In genomic region chr10:71840177-71840711, GRCh38 we compare ENCODE assay signal across 8 cellular contexts. TPM values are rescaled to one million over a fixed set of nuclear protein-coding genes. Genes with fewer than 3 reads are reported as not detected.
DNase-seq lines count a peak whose midpoint lies in the region; ATAC-seq and TF ChIP-seq lines count a peak whose summit lies in the region.

No MANE protein-coding gene starts in this region.

- H3K4me1 Mint-ChIP-seq in CD4-positive, alpha-beta memory T cell = peaks cover 50 to 84% (median 67%) of the 10 kb centered on the region in 4 donors
- H3K4me1 Mint-ChIP-seq in CD4-positive, alpha-beta T cell (ENCODE audit: low read depth) = peaks cover 81% of the 10 kb centered on the region

- H3K27ac Mint-ChIP-seq in CD4-positive, alpha-beta memory T cell = peak overlapping the region in 1 of 7 donors; percentile 8
- H3K27ac Mint-ChIP-seq in CD4-positive, alpha-beta T cell = no peak overlapping the region

- H3K27me3 Mint-ChIP-seq in CD4-positive, alpha-beta memory T cell = no peaks in the 10 kb centered on the region
- no peaks in the 10 kb centered on the region for H3K27me3 Mint-ChIP-seq in CD4-positive, alpha-beta T cell

- TF ChIP-seq POLR2A in breast epithelium (IDR thresholded peaks at IDR 0.05) = no peak

- H3K27me3 ChIP-seq in breast epithelium = no peaks in the 10 kb centered on the region
- no peaks in the 10 kb centered on the region for H3K27me3 ChIP-seq in CD4-positive, alpha-beta memory T cell (ENCODE audit: insufficient read depth, low read length)
- no peaks in the 10 kb centered on the region for H3K27me3 ChIP-seq in CD4-positive, alpha-beta T cell (ENCODE audit: control insufficient read depth, insufficient read depth, low read length)

- H3K27ac ChIP-seq in breast epithelium (peak overlapping the region; percentile 26 to 45), substantia nigra (ENCODE audit: low read depth, low read length, poor library complexity, severe bottlenecking) (peak overlapping the region; percentile 74)
- H3K27ac ChIP-seq in CD4-positive, alpha-beta memory T cell (ENCODE audit: low read depth, low read length) = no peak overlapping the region
- H3K27ac ChIP-seq in CD4-positive, alpha-beta T cell (ENCODE audit: low read depth, low read length) = no peak overlapping the region

- no peaks in the 10 kb centered on the region for H3K9me3 Mint-ChIP-seq in CD4-positive, alpha-beta memory T cell
- no peaks in the 10 kb centered on the region for H3K9me3 Mint-ChIP-seq in CD4-positive, alpha-beta T cell

- in situ Hi-C loops in G401 (cut with HindIII; ENCODE audit: low sequenced_read_pairs) = no loop called here

- peaks cover 11 to 34% of the 10 kb centered on the region in 2 donors for H3K4me1 ChIP-seq in breast epithelium
- peaks cover 62% of the 10 kb centered on the region for H3K4me1 ChIP-seq in CD4-positive, alpha-beta memory T cell (ENCODE audit: insufficient read depth, low read length)

- H3K36me3 ChIP-seq in breast epithelium = no peaks in the 10 kb centered on the region
- no peaks in the 10 kb centered on the region for H3K36me3 ChIP-seq in CD4-positive, alpha-beta memory T cell (ENCODE audit: insufficient read depth, low read length)

- DNase-seq in G401 (ENCODE audit: low spot score) (peak; percentile 95), NCI-H2227 (lab: John Stamatoyannopoulos, UW; ENCODE audit: unreplicated experiment) (peak; percentile 92), breast epithelium (ENCODE audit: low spot score in 2 of 2) (no peak), iris pigment epithelial cell (ENCODE audit: low read depth) (peak; percentile 98), substantia nigra (lab: John Stamatoyannopoulos, UW) (peak in 43 of 49 donors; percentile 19 to 88 (median 69)), LoVo (ENCODE audit: low spot score) (no peak)
- DNase-seq in CD4-positive, alpha-beta memory T cell = no peak
- DNase-seq in CD4-positive, alpha-beta T cell = no peak

- no peak overlapping the region for H3K4me3 ChIP-seq in breast epithelium
- H3K4me3 ChIP-seq in CD4-positive, alpha-beta memory T cell (ENCODE audit: low read length in 2 of 2) = no peak overlapping the region

- POLR2A ChIA-PET in CD4-positive, alpha-beta memory T cell (lab: Charles Lee; ENCODE audit: partially characterized antibody) = interaction anchor here (1.7 kb wide), 1 partner anchor 10 kb away, joined by 7 read pairs; the partner anchor contains the start of gene PSAP
- POLR2A ChIA-PET in CD4-positive, alpha-beta T cell (lab: Charles Lee) = interaction anchor here (0.8 to 3.1 kb wide), 3 partner anchors 11 to 67 kb away, joined by 3 to 27 read pairs (median 3); partner anchors contain the start of genes PSAP and VSIR

- no peaks in the 10 kb centered on the region for H3K9me3 ChIP-seq in breast epithelium
- H3K9me3 ChIP-seq in CD4-positive, alpha-beta memory T cell (ENCODE audit: control insufficient read depth in 1 of 2, low read length in 2 of 2) = no peaks in the 10 kb centered on the region
- H3K9me3 ChIP-seq in CD4-positive, alpha-beta T cell (ENCODE audit: control insufficient read depth, low read length) = no peaks in the 10 kb centered on the region

- CTCF ChIA-PET in CD4-positive, alpha-beta memory T cell (lab: Charles Lee; ENCODE audit: partially characterized antibody) = interaction anchor here (0.5 to 1.3 kb wide), 2 partner anchors 144 to 248 kb away, joined by 3 to 4 read pairs; partner anchors contain the start of gene SPOCK2
- CTCF ChIA-PET in CD4-positive, alpha-beta T cell (lab: Charles Lee) = no interaction called here

- H3K36me3 Mint-ChIP-seq in CD4-positive, alpha-beta memory T cell = peaks cover 11 to 12% of the 10 kb centered on the region in 2 donors
- peaks cover 15% of the 10 kb centered on the region for H3K36me3 Mint-ChIP-seq in CD4-positive, alpha-beta T cell (ENCODE audit: low read depth)

- intact Hi-C loops in breast epithelium (cut with DNase I; ENCODE audit: low total_unique reads) = no loop called here
- intact Hi-C loops in CD4-positive, alpha-beta memory T cell (cut with micrococcal nuclease) = no loop called here
- intact Hi-C loops in CD4-positive, alpha-beta T cell (cut with DNase I, micrococcal nuclease) = no loop called here

- no peak for TF ChIP-seq CTCF in breast epithelium (IDR thresholded peaks at IDR 0.05)
- no peak for TF ChIP-seq CTCF in CD4-positive, alpha-beta T cell (IDR thresholded peaks at IDR 0.05)

- no peak for ATAC-seq in CD4-positive, alpha-beta T cell (ENCODE audit: poor library complexity)

- H3K4me3 Mint-ChIP-seq in CD4-positive, alpha-beta memory T cell = no peak overlapping the region
- no peak overlapping the region for H3K4me3 Mint-ChIP-seq in CD4-positive, alpha-beta T cell

RNA-seq across cellular contexts. Expression of gene PSAP, which starts 10.8 kb away (rescaled TPM):
- total RNA-seq in G401 (2014; rRNA removed; shearing (Covaris generic)) = 582 and 588 TPM in 2 replicates
- total RNA-seq in breast epithelium = 1,000 to 10,000 TPM in 1 of 3 donors, 100 to 1,000 TPM in 2; 623 to 1,873 (median 945) TPM
- total RNA-seq in CD4-positive, alpha-beta memory T cell = 100 to 1,000 TPM; 248 to 257 TPM
- 100 to 1,000 TPM; 392 to 611 TPM for polyA plus RNA-seq in CD4-positive, alpha-beta memory T cell
- 100 to 1,000 TPM; 191 to 206 TPM for total RNA-seq in CD4-positive, alpha-beta T cell

Comparison
In these comparisons a context has a peak if more than half of its experiments do, and no peak if none do; other contexts are left out.
1. DNase-seq: peak in G401 (single experiment), NCI-H2227 (single experiment), iris pigment epithelial cell (single experiment) and substantia nigra (43 of 49); none in breast epithelium (0 of 2), CD4-positive, alpha-beta memory T cell (0 of 5), LoVo (single experiment) and CD4-positive, alpha-beta T cell (0 of 10).
2. H3K27ac ChIP-seq: peak in breast epithelium (2 of 2) and substantia nigra (single experiment); none in CD4-positive, alpha-beta memory T cell (single experiment) and CD4-positive, alpha-beta T cell (single experiment).